Comparison of ENCODE assay signal across 14 cellular contexts in genomic region chr6:138673317-138674014, GRCh38.
DNase-seq lines count a peak whose midpoint lies in the region; ATAC-seq and TF ChIP-seq lines count a peak whose summit lies in the region.
"Had no signal": no experiment of that assay in that cellular context is flagged by ENCODE, and none has a peak within 500 bp of the region (broad histone marks: within the 10 kb centered on the region; RNA-seq: fewer than 3 reads in every experiment).

No MANE protein-coding gene starts in this region.

- peak overlapping the region; percentile 8 for H3K4me3 Mint-ChIP-seq in MCF 10A (ENCODE audit: unreplicated experiment)
- H3K4me3 Mint-ChIP-seq in stimulated activated effector memory CD8-positive, alpha-beta T cell treated with anti-CD3 and anti-CD28 coated beads, Interleukin-12 subunit alpha, Interleukin-12 subunit beta, amount 100 ng/mL, for 72 hours, result no peak overlapping the region
- H3K4me3 Mint-ChIP-seq: CD8-positive, alpha-beta T cell had no signal

- no peak overlapping the region for H3K9ac ChIP-seq in mammary epithelial cell (ENCODE audit: insufficient read depth, low read length)
- peak overlapping the region; percentile 60 for H3K9ac ChIP-seq in adipocyte (ENCODE audit: low read length)

- no peak overlapping the region for H3K27ac ChIP-seq in mammary epithelial cell (ENCODE audit: insufficient read depth, low read depth, low read length)
- H3K27ac ChIP-seq in left lung, result peak overlapping the region; percentile 34 to 42
- H3K27ac ChIP-seq: neutrophil had no signal

- CTCF ChIA-PET in MCF 10A (lab: Yijun Ruan, JAX) (interaction anchor here (0.6 to 2.1 kb wide), 9 partner anchors 9 to 83 kb away, joined by 3 to 7 read pairs (median 4); no protein-coding TSS in a partner anchor), mammary epithelial cell (lab: Charles Lee; ENCODE audit: low non-redundant PET) (no interaction called here)

- DNase-seq in MCF 10A (ENCODE audit: unreplicated experiment), result no peak
- no peak for DNase-seq in mammary epithelial cell
- DNase-seq in adipocyte (ENCODE audit: low read depth), result peak; percentile 58
- no peak for DNase-seq in left lung
- DNase-seq in activated CD4-positive, alpha-beta T cell treated with anti-CD3 and anti-CD28 coated beads, Interleukin-2, amount 50 U/mL, for 1 hour, result no peak
- no peak for DNase-seq in omental fat pad (ENCODE audit: low spot score)
- no peak for DNase-seq in stimulated activated effector memory CD8-positive, alpha-beta T cell treated with anti-CD3 and anti-CD28 coated beads, Interleukin-12 subunit alpha, Interleukin-12 subunit beta, amount 100 ng/mL, for 72 hours (ENCODE audit: low spot score in 2 of 2)
- DNase-seq in ureter (ENCODE audit: low spot score), result no peak
- DNase-seq: 8988T; anterior cingulate cortex; CD8-positive, alpha-beta T cell; NCI-H1417; NCI-H2171 treated with DMSO at 0.1 percent for 48 hours had no signal

- dilution Hi-C loops in mammary epithelial cell (cut with HindIII; ENCODE audit: low sequenced_read_pairs), result no loop called here

- no TSS peak for BruUV-seq in MCF 10A (replicated peaks; lab: Mats Ljungman, UMichigan)
- no TSS peak for BruUV-seq in mammary epithelial cell (replicated peaks; lab: Mats Ljungman, UMichigan)

- peaks cover 13% of the 10 kb centered on the region for H3K4me1 ChIP-seq in mammary epithelial cell (ENCODE audit: insufficient read depth, low read length)
- H3K4me1 ChIP-seq in adipocyte (ENCODE audit: control insufficient read depth, insufficient read depth, low read length), result peaks cover 12% of the 10 kb centered on the region
- H3K4me1 ChIP-seq in left lung, result peaks cover 0 to 8% of the 10 kb centered on the region in 2 donors

- no peaks in the 10 kb centered on the region for H3K9me3 Mint-ChIP-seq in MCF 10A (ENCODE audit: unreplicated experiment)
- H3K9me3 Mint-ChIP-seq in stimulated activated effector memory CD8-positive, alpha-beta T cell treated with anti-CD3 and anti-CD28 coated beads, Interleukin-12 subunit alpha, Interleukin-12 subunit beta, amount 100 ng/mL, for 72 hours, result no peaks in the 10 kb centered on the region
- H3K9me3 Mint-ChIP-seq: CD8-positive, alpha-beta T cell had no signal

- TF ChIP-seq CTCF in MCF 10A (IDR thresholded peaks at IDR 0.05; ENCODE audit: unreplicated experiment) (no peak), mammary epithelial cell (conservative IDR thresholded peaks at IDR 0.05 in 1 of 2, IDR thresholded peaks at IDR 0.05 in 1 of 2; ENCODE audit: extremely low read depth in 1 of 2, insufficient read depth in 1 of 2, low read depth in 1 of 2, low read length in 2 of 2) (no peak), left lung (IDR thresholded peaks at IDR 0.05) (no peak), omental fat pad (IDR thresholded peaks at IDR 0.05) (no peak)

- no peak overlapping the region for H3K4me2 ChIP-seq in mammary epithelial cell (ENCODE audit: insufficient read depth, low read depth, low read length)

- H4K20me1 ChIP-seq in mammary epithelial cell (ENCODE audit: insufficient read depth, low read length), result no peaks in the 10 kb centered on the region

- peaks cover 8% of the 10 kb centered on the region for H3K4me1 Mint-ChIP-seq in MCF 10A (ENCODE audit: insufficient read depth, unreplicated experiment)
- H3K4me1 Mint-ChIP-seq in stimulated activated effector memory CD8-positive, alpha-beta T cell treated with anti-CD3 and anti-CD28 coated beads, Interleukin-12 subunit alpha, Interleukin-12 subunit beta, amount 100 ng/mL, for 72 hours, result no peaks in the 10 kb centered on the region

- H2AFZ ChIP-seq in mammary epithelial cell (ENCODE audit: low read depth, low read length), result no peak overlapping the region

- ATAC-seq in left lung (peak; percentile 52), omental fat pad (ENCODE audit: low FRiP score) (no peak)
- no peak for ATAC-seq in stimulated activated effector memory CD8-positive, alpha-beta T cell treated with anti-CD3 and anti-CD28 coated beads, Interleukin-12 subunit alpha, Interleukin-12 subunit beta, amount 100 ng/mL, for 72 hours
- ATAC-seq: CD8-positive, alpha-beta T cell had no signal

- H3K27ac Mint-ChIP-seq in MCF 10A (ENCODE audit: low read depth, unreplicated experiment), result peak overlapping the region; percentile 54
- no peak overlapping the region for H3K27ac Mint-ChIP-seq in stimulated activated effector memory CD8-positive, alpha-beta T cell treated with anti-CD3 and anti-CD28 coated beads, Interleukin-12 subunit alpha, Interleukin-12 subunit beta, amount 100 ng/mL, for 72 hours
- H3K27ac Mint-ChIP-seq: CD8-positive, alpha-beta T cell had no signal

- intact Hi-C loops in MCF 10A (cut with micrococcal nuclease), result no loop called here
- intact Hi-C loops in mammary epithelial cell (cut with micrococcal nuclease), result no loop called here
- intact Hi-C loops in left lung (cut with DNase I), result no loop called here

- H3K9me3 ChIP-seq in mammary epithelial cell (replicated peaks; ENCODE audit: insufficient read depth, low read length), result no peaks in the 10 kb centered on the region
- H3K9me3 ChIP-seq in adipocyte (ENCODE audit: control insufficient read depth, low read length), result no peaks in the 10 kb centered on the region
- no peaks in the 10 kb centered on the region for H3K9me3 ChIP-seq in left lung
- H3K9me3 ChIP-seq: neutrophil had no signal

- H3K79me2 ChIP-seq in mammary epithelial cell (ENCODE audit: insufficient read depth, low read length), result peaks cover 95% of the 10 kb centered on the region

- no peaks in the 10 kb centered on the region for H3K27me3 Mint-ChIP-seq in MCF 10A (ENCODE audit: insufficient read depth, unreplicated experiment)

- no peaks in the 10 kb centered on the region for H3K36me3 ChIP-seq in mammary epithelial cell (ENCODE audit: insufficient read depth, low read length)
- H3K36me3 ChIP-seq in adipocyte (ENCODE audit: control insufficient read depth, insufficient read depth, low read length, severe bottlenecking), result no peaks in the 10 kb centered on the region
- H3K36me3 ChIP-seq in left lung, result no peaks in the 10 kb centered on the region
- H3K36me3 ChIP-seq: neutrophil had no signal

- H3K4me3 ChIP-seq in mammary epithelial cell (replicated peaks in 1 of 3; ENCODE audit: insufficient read depth in 1 of 3, low read depth in 2 of 3, low read length in 3 of 3), result no peak overlapping the region
- peak overlapping the region; percentile 62 for H3K4me3 ChIP-seq in adipocyte (ENCODE audit: low read length)
- no peak overlapping the region for H3K4me3 ChIP-seq in left lung

- in situ Hi-C loops in mammary epithelial cell (cut with MboI; ENCODE audit: low sequenced_read_pairs in 2 of 2), result no loop called here

- WGBS in mammary epithelial cell (ENCODE audit: low coverage, missing lambda C conversion rate), result 91% methylated on average over 2 of the region's 2 CpGs

- POLR2A ChIA-PET in MCF 10A (lab: Yijun Ruan, JAX), result interaction anchor here (0.8 to 5.2 kb wide), 7 partner anchors 9 to 567 kb away, joined by 3 to 62 read pairs (median 7); no protein-coding TSS in a partner anchor

- H3K36me3 Mint-ChIP-seq in MCF 10A (ENCODE audit: insufficient read depth, unreplicated experiment), result peaks cover 12% of the 10 kb centered on the region
- no peaks in the 10 kb centered on the region for H3K36me3 Mint-ChIP-seq in stimulated activated effector memory CD8-positive, alpha-beta T cell treated with anti-CD3 and anti-CD28 coated beads, Interleukin-12 subunit alpha, Interleukin-12 subunit beta, amount 100 ng/mL, for 72 hours
- H3K36me3 Mint-ChIP-seq: CD8-positive, alpha-beta T cell had no signal

- H3K27me3 ChIP-seq in mammary epithelial cell (ENCODE audit: insufficient read depth, low read length), result no peaks in the 10 kb centered on the region
- no peaks in the 10 kb centered on the region for H3K27me3 ChIP-seq in adipocyte (replicated peaks; ENCODE audit: control insufficient read depth, insufficient read depth, low read length)
- no peaks in the 10 kb centered on the region for H3K27me3 ChIP-seq in left lung
- H3K27me3 ChIP-seq: neutrophil had no signal
